In the genomic region with DNA sequence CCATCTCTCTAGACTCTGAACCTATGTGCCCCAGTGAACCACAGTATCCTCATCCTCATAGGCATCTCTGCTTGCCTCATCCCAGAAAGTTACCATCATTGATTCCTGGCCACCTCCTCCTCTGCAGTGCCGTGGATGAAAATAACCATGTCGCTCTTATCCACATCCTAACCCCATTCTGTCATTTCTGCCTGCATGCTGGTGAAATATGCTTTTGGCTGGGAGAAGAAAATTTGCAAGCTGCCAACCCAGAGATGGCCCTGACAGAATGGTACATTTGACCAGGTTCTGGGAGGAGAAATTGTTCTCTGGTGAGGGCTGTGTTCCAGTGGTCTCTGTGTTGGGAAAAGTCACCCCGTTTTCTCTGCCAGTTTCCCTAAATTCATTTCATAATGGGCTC, we compare ENCODE assay signal across 34 cellular contexts.
"Had no signal": no experiment of that assay in that cellular context is flagged by ENCODE, and none has a peak within 500 bp of the region (broad histone marks: within the 10 kb centered on the region; RNA-seq: fewer than 3 reads in every experiment).

No MANE protein-coding gene starts in this region.

- H3K9me3 ChIP-seq: MG63 had no signal

- DNase-seq: Karpas-422, Kasumi-1, MG63, MM.1S, MV-4-11, NCI-H1048, NCI-H1092, NCI-H1092 treated with DMSO at 0.1 percent for 48 hours, NCI-H1105, NCI-H1105 treated with DMSO at 0.1 percent for 48 hours, NCI-H1417, NCI-H1417 treated with DMSO at 0.1 percent for 48 hours, NCI-H1436, NCI-H1436 treated with DMSO at 0.1 percent for 48 hours, NCI-H146, NCI-H1694, NCI-H1694 treated with DMSO at 0.1 percent for 48 hours, NCI-H187, NCI-H187 treated with DMSO at 0.1 percent for 48 hours, NCI-H1930, NCI-H2029, NCI-H2029 treated with DMSO at 0.1 percent for 48 hours, NCI-H2081, NCI-H2081 treated with DMSO at 0.1 percent for 48 hours, NCI-H2107, NCI-H2171, NCI-H2171 treated with DMSO at 0.1 percent for 48 hours, NCI-H2227 treated with DMSO at 0.1 percent for 48 hours, NCI-H226, NCI-H345, NCI-H446, NCI-H446 treated with DMSO at 0.1 percent for 48 hours, NCI-H510A had no signal

- H3K4me3 ChIP-seq: MG63 had no signal

- H3K27ac ChIP-seq: KMS-11 had no signal

- H3K36me3 ChIP-seq: MG63 had no signal
